Comparison of ENCODE assay signal across 27 cellular contexts in genomic region chr3:56188201-56188600, GRCh38.
"Had no signal": no experiment of that assay in that cellular context is flagged by ENCODE, and none has a peak within 500 bp of the region (broad histone marks: within the 10 kb centered on the region; RNA-seq: fewer than 3 reads in every experiment).

No MANE protein-coding gene starts in this region.

- H3K4me3 ChIP-seq: body of pancreas, breast epithelium, PC-9, SK-N-MC had no signal

- H3K4me3 Mint-ChIP-seq: activated CD4-positive, alpha-beta T cell treated with anti-CD3 and anti-CD28 coated beads, Interleukin-2, amount 10 ng/mL, durations not matched to agents 24 days and 14 days; activated CD8-positive, alpha-beta T cell treated with anti-CD3 and anti-CD28 coated beads for 36 hours; activated naive CD8-positive, alpha-beta T cell treated with anti-CD3 and anti-CD28 coated beads for 36 hours; activated T-cell treated with anti-CD3 and anti-CD28 coated beads, Interleukin-2, amount 50 U/mL, for 72 hours; activated T-helper 17 cell treated with anti-CD3 and anti-CD28 coated beads, Interleukin-2, amount 50 U/mL, for 72 hours had no signal

- H3K9me3 ChIP-seq: body of pancreas, breast epithelium had no signal

- H3K9me3 Mint-ChIP-seq: activated CD4-positive, alpha-beta T cell treated with anti-CD3 and anti-CD28 coated beads, Interleukin-2, amount 10 ng/mL, durations not matched to agents 24 days and 14 days; activated CD8-positive, alpha-beta T cell treated with anti-CD3 and anti-CD28 coated beads for 36 hours; activated naive CD8-positive, alpha-beta T cell treated with anti-CD3 and anti-CD28 coated beads for 36 hours; activated T-cell treated with anti-CD3 and anti-CD28 coated beads, Interleukin-2, amount 50 U/mL, for 72 hours had no signal

- H3K27ac ChIP-seq: body of pancreas, breast epithelium, PC-9, RWPE1, SK-N-MC, WERI-Rb-1 had no signal

- H3K4me2 ChIP-seq: PC-9 had no signal

- DNase-seq: activated CD4-positive, alpha-beta T cell treated with anti-CD3 and anti-CD28 coated beads, Interleukin-2, amount 10 ng/mL, durations not matched to agents 24 days and 14 days; activated CD4-positive, alpha-beta T cell treated with anti-CD3 and anti-CD28 coated beads, Interleukin-2, amount 50 U/mL, for 4 hours; activated CD8-positive, alpha-beta T cell treated with anti-CD3 and anti-CD28 coated beads for 36 hours; activated effector memory CD4-positive, alpha-beta T cell treated with anti-CD3 and anti-CD28 coated beads, Interleukin-2, amount 50 U/mL, for 16 hours; activated naive CD4-positive, alpha-beta T cell; activated naive CD4-positive, alpha-beta T cell treated with anti-CD3 and anti-CD28 coated beads, Interleukin-2, amount 50 U/mL, for 16 hours; activated naive CD8-positive, alpha-beta T cell treated with anti-CD3 and anti-CD28 coated beads for 36 hours; activated T-cell treated with anti-CD3 and anti-CD28 coated beads, Interleukin-2, amount 50 U/mL, for 1 hour; activated T-cell treated with anti-CD3 and anti-CD28 coated beads, Interleukin-2, amount 50 U/mL, for 72 hours; amniotic stem cell; body of pancreas; NCI-H1105; NCI-H1417 treated with DMSO at 0.1 percent for 48 hours; NCI-H187 treated with DMSO at 0.1 percent for 48 hours; NCI-H2081 treated with DMSO at 0.1 percent for 48 hours; NCI-H510A; NCI-H526; NCI-H748 treated with DMSO at 0.1 percent for 48 hours; NK-92 treated with Interleukin-12 subunit alpha and Interleukin-12 subunit beta, amount 100 ng/mL, for 24 hours; PC-9; T1000; WERI-Rb-1 had no signal

- H3K27me3 Mint-ChIP-seq: activated CD4-positive, alpha-beta T cell treated with anti-CD3 and anti-CD28 coated beads, Interleukin-2, amount 10 ng/mL, durations not matched to agents 24 days and 14 days; activated naive CD8-positive, alpha-beta T cell treated with anti-CD3 and anti-CD28 coated beads for 36 hours had no signal

- H3K27me3 ChIP-seq: body of pancreas, breast epithelium had no signal

- H2AFZ ChIP-seq: PC-9 had no signal

- H3K4me1 ChIP-seq: body of pancreas, breast epithelium had no signal

- H3K4me1 Mint-ChIP-seq: activated CD4-positive, alpha-beta T cell treated with anti-CD3 and anti-CD28 coated beads, Interleukin-2, amount 10 ng/mL, durations not matched to agents 24 days and 14 days; activated naive CD8-positive, alpha-beta T cell treated with anti-CD3 and anti-CD28 coated beads for 36 hours; activated T-helper 17 cell treated with anti-CD3 and anti-CD28 coated beads, Interleukin-2, amount 50 U/mL, for 72 hours had no signal

- H3K36me3 Mint-ChIP-seq: activated naive CD8-positive, alpha-beta T cell treated with anti-CD3 and anti-CD28 coated beads for 36 hours had no signal

- ATAC-seq: activated CD8-positive, alpha-beta T cell treated with anti-CD3 and anti-CD28 coated beads for 36 hours; activated T-cell treated with anti-CD3 and anti-CD28 coated beads, Interleukin-2, amount 50 U/mL, for 72 hours; activated T-helper 17 cell treated with anti-CD3 and anti-CD28 coated beads, Interleukin-2, amount 50 U/mL, for 72 hours; body of pancreas; Right ventricle myocardium inferior had no signal

- H3K27ac Mint-ChIP-seq: activated CD4-positive, alpha-beta T cell treated with anti-CD3 and anti-CD28 coated beads, Interleukin-2, amount 10 ng/mL, durations not matched to agents 24 days and 14 days; activated CD8-positive, alpha-beta T cell treated with anti-CD3 and anti-CD28 coated beads for 36 hours; activated naive CD8-positive, alpha-beta T cell treated with anti-CD3 and anti-CD28 coated beads for 36 hours; activated T-cell treated with anti-CD3 and anti-CD28 coated beads, Interleukin-2, amount 50 U/mL, for 72 hours; activated T-helper 17 cell treated with anti-CD3 and anti-CD28 coated beads, Interleukin-2, amount 50 U/mL, for 72 hours had no signal

- H3K36me3 ChIP-seq: breast epithelium, WERI-Rb-1 had no signal
